In genomic region chr1:180217021-180217420, GRCh38 we compare ENCODE assay signal across 29 cellular contexts. TPM values are rescaled to one million over a fixed set of nuclear protein-coding genes. Genes with fewer than 3 reads are reported as not detected.
"Had no signal": no experiment of that assay in that cellular context is flagged by ENCODE, and none has a peak within 500 bp of the region (broad histone marks: within the 10 kb centered on the region; RNA-seq: fewer than 3 reads in every experiment).

No MANE protein-coding gene starts in this region.

- H3K4me3 Mint-ChIP-seq: immature natural killer cell; naive thymus-derived CD4-positive, alpha-beta T cell; natural killer cell treated with Interleukin-12 subunit alpha and Interleukin-12 subunit beta and Interleukin-15 and Interleukin-18, amount 100 ng/mL, for 72 hours; stimulated activated effector memory CD8-positive, alpha-beta T cell treated with anti-CD3 and anti-CD28 coated beads, Interleukin-12 subunit alpha, Interleukin-12 subunit beta, amount 100 ng/mL, for 72 hours; stimulated activated naive CD8-positive, alpha-beta T cell treated with anti-CD3 and anti-CD28 coated beads, Interleukin-15, Interleukin-2, amounts not matched to agents 100 ng/mL and 50 ng/mL, for 24 hours had no signal

- H3K27ac ChIP-seq: left ventricle myocardium inferior, parathyroid adenoma, right atrium auricular region, right lobe of liver, spleen, suprapubic skin, thoracic aorta, tibial artery, uterus had no signal

- H3K27ac Mint-ChIP-seq: immature natural killer cell; naive thymus-derived CD4-positive, alpha-beta T cell; natural killer cell treated with Interleukin-12 subunit alpha and Interleukin-12 subunit beta and Interleukin-15 and Interleukin-18, amount 100 ng/mL, for 72 hours; progenitor cell of endocrine pancreas; stimulated activated effector memory CD8-positive, alpha-beta T cell treated with anti-CD3 and anti-CD28 coated beads, Interleukin-12 subunit alpha, Interleukin-12 subunit beta, amount 100 ng/mL, for 72 hours; stimulated activated naive CD8-positive, alpha-beta T cell treated with anti-CD3 and anti-CD28 coated beads, Interleukin-15, Interleukin-2, amounts not matched to agents 100 ng/mL and 50 ng/mL, for 24 hours had no signal

- ATAC-seq: mucosa of descending colon; naive thymus-derived CD4-positive, alpha-beta T cell; natural killer cell treated with Interleukin-12 subunit alpha and Interleukin-12 subunit beta and Interleukin-15 and Interleukin-18, amount 100 ng/mL, for 72 hours; right lobe of liver; stimulated activated effector memory CD8-positive, alpha-beta T cell treated with anti-CD3 and anti-CD28 coated beads, Interleukin-12 subunit alpha, Interleukin-12 subunit beta, amount 100 ng/mL, for 72 hours had no signal

- H3K36me3 Mint-ChIP-seq: immature natural killer cell; naive thymus-derived CD4-positive, alpha-beta T cell; natural killer cell treated with Interleukin-12 subunit alpha and Interleukin-12 subunit beta and Interleukin-15 and Interleukin-18, amount 100 ng/mL, for 72 hours; stimulated activated effector memory CD8-positive, alpha-beta T cell treated with anti-CD3 and anti-CD28 coated beads, Interleukin-12 subunit alpha, Interleukin-12 subunit beta, amount 100 ng/mL, for 72 hours had no signal

- FAIRE-seq: islet of Langerhans, small intestine had no signal

- H3K27me3 ChIP-seq: right atrium auricular region, right lobe of liver, uterus had no signal

- DNase-seq: hypothalamus; immature natural killer cell; left ventricle myocardium inferior; mesendoderm; midbrain; mucosa of descending colon; naive thymus-derived CD4-positive, alpha-beta T cell; nucleus accumbens; small intestine; spleen; stimulated activated CD4-positive, alpha-beta T cell treated with anti-CD3 and anti-CD28 coated beads, Interleukin-4, amount 100 ng/mL, for 24 hours; stimulated activated naive CD4-positive, alpha-beta T cell; trophoblast cell; uterus had no signal

- H3K4me1 ChIP-seq: left ventricle myocardium inferior, parathyroid adenoma, right atrium auricular region, right lobe of liver, suprapubic skin, tibial artery, uterus had no signal

- H3K9me3 ChIP-seq: left ventricle myocardium inferior, mucosa of descending colon, right atrium auricular region, right lobe of liver, spleen, suprapubic skin, thoracic aorta, tibial artery, uterus had no signal

- H3K9me3 Mint-ChIP-seq: immature natural killer cell; naive thymus-derived CD4-positive, alpha-beta T cell; natural killer cell treated with Interleukin-12 subunit alpha and Interleukin-12 subunit beta and Interleukin-15 and Interleukin-18, amount 100 ng/mL, for 72 hours; stimulated activated effector memory CD8-positive, alpha-beta T cell treated with anti-CD3 and anti-CD28 coated beads, Interleukin-12 subunit alpha, Interleukin-12 subunit beta, amount 100 ng/mL, for 72 hours; stimulated activated naive CD8-positive, alpha-beta T cell treated with anti-CD3 and anti-CD28 coated beads, Interleukin-15, Interleukin-2, amounts not matched to agents 100 ng/mL and 50 ng/mL, for 24 hours had no signal

- H3K79me2 ChIP-seq: parathyroid adenoma had no signal

- H3K9ac ChIP-seq: parathyroid adenoma had no signal

- H3K4me3 ChIP-seq: left ventricle myocardium inferior, lung, mucosa of descending colon, right atrium auricular region, right lobe of liver, spleen, suprapubic skin, thoracic aorta, tibial artery, uterus had no signal

- H2AFZ ChIP-seq: parathyroid adenoma had no signal

RNA-seq across cellular contexts. Expression of gene LHX4, which starts 13.0 kb away (rescaled TPM):
- total RNA-seq: kidney epithelial cell; left ventricle myocardium inferior; natural killer cell treated with Interleukin-12 subunit alpha and Interleukin-12 subunit beta and Interleukin-15 and Interleukin-18, amount 100 ng/mL, for 72 hours; osteoblast; right atrium auricular region; right lobe of liver; thoracic aorta; ureter; uterus had no signal
